In genomic region chr5:62093411-62093810, GRCh38 we compare ENCODE assay signal across 23 cellular contexts.
A peak's percentile ranks its signal among the peaks of the same experiment; 100 is the strongest.
DNase-seq lines count a peak whose midpoint lies in the region; ATAC-seq, FAIRE-seq and TF ChIP-seq lines count a peak whose summit lies in the region.
"Had no signal": no experiment of that assay in that cellular context is flagged by ENCODE, and none has a peak within 500 bp of the region (broad histone marks: within the 10 kb centered on the region; RNA-seq: fewer than 3 reads in every experiment).

No MANE protein-coding gene starts in this region.

- H3K4me1 ChIP-seq in ACC112 (ENCODE audit: control insufficient read depth, insufficient read depth, low read length, unreplicated experiment): no peaks in the 10 kb centered on the region
- peaks cover 0 to 8% (median 5%) of the 10 kb centered on the region in 3 donors for H3K4me1 ChIP-seq in esophagus squamous epithelium
- H3K4me1 ChIP-seq in HepG2 (ENCODE audit: insufficient read depth, low read length): no peaks in the 10 kb centered on the region
- H3K4me1 ChIP-seq: ascending aorta, prostate gland had no signal

- H3K4me1 Mint-ChIP-seq in HFFc6 (ENCODE audit: low read depth): 0 out of 2 replicates have a peak, but pooled peaks cover 9% of the 10 kb centered on the region
- peaks cover 4% of the 10 kb centered on the region for H3K4me1 Mint-ChIP-seq in activated T-helper 17 cell treated with anti-CD3 and anti-CD28 coated beads, Interleukin-2, amount 50 U/mL, for 72 hours
- H3K4me1 Mint-ChIP-seq in mesothelial cell of epicardium: peaks cover 10% of the 10 kb centered on the region
- peaks cover 7% of the 10 kb centered on the region for H3K4me1 Mint-ChIP-seq in T-helper 2 cell treated with Interferon-gamma antibody and Interleukin-4, amounts not matched to agents 5 μg/mL and 100 μg/mL, for 36 hours (ENCODE audit: low read depth)

- TF ChIP-seq EP300 in HepG2 (IDR thresholded peaks at IDR 0.05; ENCODE audit: low read depth in 2 of 2, low read length in 2 of 2) (no peak), HepG2 (CRISPR knock-in tag; IDR thresholded peaks at IDR 0.05; ENCODE audit: borderline replicate concordance) (no peak)

- H3K9ac ChIP-seq in HepG2 (ENCODE audit: insufficient read depth, low read depth, low read length): no peak overlapping the region

- H3K4me2 ChIP-seq in HepG2 (ENCODE audit: low read depth, low read length): no peak overlapping the region

- H3K27me3 Mint-ChIP-seq in HFFc6 (ENCODE audit: insufficient read depth): no peaks in the 10 kb centered on the region; the same call in 1 of the 2 replicates
- peaks cover 19% of the 10 kb centered on the region for H3K27me3 Mint-ChIP-seq in activated T-helper 17 cell treated with anti-CD3 and anti-CD28 coated beads, Interleukin-2, amount 50 U/mL, for 72 hours
- peaks cover 15% of the 10 kb centered on the region for H3K27me3 Mint-ChIP-seq in mesothelial cell of epicardium (ENCODE audit: low read depth)
- peaks cover 12% of the 10 kb centered on the region for H3K27me3 Mint-ChIP-seq in T-helper 2 cell treated with Interferon-gamma antibody and Interleukin-4, amounts not matched to agents 5 μg/mL and 100 μg/mL, for 36 hours (ENCODE audit: low read depth)

- WGBS in esophagus squamous epithelium, 2 donors: 20 to 26% methylated on average over 2 of the region's 2 CpGs
- 0% methylated on average over 2 of the region's 2 CpGs for WGBS in HepG2 (ENCODE audit: low lambda C conversion rate)

- H3K36me3 ChIP-seq in ACC112 (ENCODE audit: insufficient read depth, low read length) (no peaks in the 10 kb centered on the region), esophagus squamous epithelium (no peaks in the 10 kb centered on the region), HepG2 (replicated peaks in 1 of 2; ENCODE audit: control insufficient read depth in 1 of 2, insufficient read depth in 2 of 2, low read length in 2 of 2) (no peaks in the 10 kb centered on the region)
- H3K36me3 ChIP-seq: ascending aorta, prostate gland, stomach had no signal

- H2AFZ ChIP-seq in ACC112 (ENCODE audit: low read length, unreplicated experiment) (peak overlapping the region; percentile 32), HepG2 (ENCODE audit: low read length) (no peak overlapping the region)

- intact Hi-C loops in esophagus squamous epithelium (cut with DNase I): no loop called here
- intact Hi-C loops in HepG2 (cut with micrococcal nuclease; ENCODE audit: unreplicated experiment): loop anchor here (10.0 kb wide), 1 partner anchor 1259 kb away; no protein-coding TSS in a partner anchor

- TF ChIP-seq CTCF in HFFc6 (IDR thresholded peaks at IDR 0.05) (no peak), mesothelial cell of epicardium (IDR thresholded peaks at IDR 0.05; ENCODE audit: unreplicated experiment) (no peak), esophagus squamous epithelium (IDR thresholded peaks at IDR 0.05) (no peak), HepG2 (CRISPR knock-in tag; IDR thresholded peaks at IDR 0.05) (no peak)

- no peak for FAIRE-seq in HepG2 (lab: Jason Lieb, UNC)
- FAIRE-seq: endometrium, kidney had no signal

- H3K79me2 ChIP-seq in ACC112 (ENCODE audit: control insufficient read depth, insufficient read depth, low read length, unreplicated experiment): no peaks in the 10 kb centered on the region
- H3K79me2 ChIP-seq in HepG2 (ENCODE audit: insufficient read depth, low read length): no peaks in the 10 kb centered on the region

- no peaks in the 10 kb centered on the region for H3K36me3 Mint-ChIP-seq in HFFc6 (ENCODE audit: low read depth)
- no peaks in the 10 kb centered on the region for H3K36me3 Mint-ChIP-seq in activated T-helper 17 cell treated with anti-CD3 and anti-CD28 coated beads, Interleukin-2, amount 50 U/mL, for 72 hours (ENCODE audit: low read depth)
- H3K36me3 Mint-ChIP-seq in mesothelial cell of epicardium: no peaks in the 10 kb centered on the region
- no peaks in the 10 kb centered on the region for H3K36me3 Mint-ChIP-seq in T-helper 2 cell treated with Interferon-gamma antibody and Interleukin-4, amounts not matched to agents 5 μg/mL and 100 μg/mL, for 36 hours (ENCODE audit: low read depth)
- H3K36me3 Mint-ChIP-seq: CD8-positive, alpha-beta memory T cell; naive thymus-derived CD8-positive, alpha-beta T cell had no signal

- in situ Hi-C loops in HepG2 (cut with HindIII; ENCODE audit: extremely low pct_ligation_motif_present, low pct_unique_long_range_greater_than_20kb): no loop called here

- H3K27me3 ChIP-seq in ACC112 (ENCODE audit: insufficient read depth, low read length) (no peaks in the 10 kb centered on the region), esophagus squamous epithelium (no peaks in the 10 kb centered on the region), HepG2 (ENCODE audit: control insufficient read depth in 1 of 2, insufficient read depth in 2 of 2, low read length in 2 of 2) (no peaks in the 10 kb centered on the region; a peak in 1 of 5 replicates)
- H3K27me3 ChIP-seq: ascending aorta, stomach had no signal

- POLR2A ChIA-PET in HepG2 (lab: Yijun Ruan, JAX): no interaction called here

- no peak for TF ChIP-seq RAD21 in HepG2 (CRISPR knock-in tag; IDR thresholded peaks at IDR 0.05)

- H3K27ac Mint-ChIP-seq in HFFc6 (no peak overlapping the region), mesothelial cell of epicardium (peak overlapping the region; percentile 50)
- H3K27ac Mint-ChIP-seq in activated T-helper 17 cell treated with anti-CD3 and anti-CD28 coated beads, Interleukin-2, amount 50 U/mL, for 72 hours: no peak overlapping the region
- no peak overlapping the region for H3K27ac Mint-ChIP-seq in T-helper 2 cell treated with Interferon-gamma antibody and Interleukin-4, amounts not matched to agents 5 μg/mL and 100 μg/mL, for 36 hours
- H3K27ac Mint-ChIP-seq: T-helper 1 cell treated with Interleukin-12 subunit alpha and Interleukin-12 subunit beta and Interleukin-4 antibody, amounts not matched to agents 30 μg/mL and 1 μg/mL, for 36 hours had no signal

- TF ChIP-seq POLR2A in esophagus squamous epithelium (IDR thresholded peaks at IDR 0.05): no peak
- no peak for TF ChIP-seq POLR2A in HepG2 (IDR thresholded peaks at IDR 0.05; ENCODE audit: insufficient read depth in 1 of 2, low read depth in 2 of 2, low read length in 2 of 2)

- no peak for ATAC-seq in activated T-helper 17 cell treated with anti-CD3 and anti-CD28 coated beads, Interleukin-2, amount 50 U/mL, for 72 hours (replicated peaks)
- ATAC-seq in GM19455 (IDR thresholded peaks at IDR 0.05; ENCODE audit: unreplicated experiment) (no peak), HepG2 (no peak)
- ATAC-seq: naive thymus-derived CD8-positive, alpha-beta T cell had no signal

- no peaks in the 10 kb centered on the region for H3K9me3 ChIP-seq in esophagus squamous epithelium
- H3K9me3 ChIP-seq in HepG2 (ENCODE audit: low read length): no peaks in the 10 kb centered on the region
- H3K9me3 ChIP-seq: ascending aorta, prostate gland, stomach had no signal

- H3K9me3 Mint-ChIP-seq in HFFc6: no peaks in the 10 kb centered on the region
- H3K9me3 Mint-ChIP-seq in activated T-helper 17 cell treated with anti-CD3 and anti-CD28 coated beads, Interleukin-2, amount 50 U/mL, for 72 hours: no peaks in the 10 kb centered on the region
- H3K9me3 Mint-ChIP-seq in mesothelial cell of epicardium: no peaks in the 10 kb centered on the region
- H3K9me3 Mint-ChIP-seq in T-helper 2 cell treated with Interferon-gamma antibody and Interleukin-4, amounts not matched to agents 5 μg/mL and 100 μg/mL, for 36 hours: no peaks in the 10 kb centered on the region
- H3K9me3 Mint-ChIP-seq: T-helper 1 cell treated with Interleukin-12 subunit alpha and Interleukin-12 subunit beta and Interleukin-4 antibody, amounts not matched to agents 30 μg/mL and 1 μg/mL, for 36 hours had no signal

- H3K4me3 Mint-ChIP-seq in HFFc6 (peak overlapping the region; percentile 58), mesothelial cell of epicardium (no peak overlapping the region)
- peak overlapping the region; percentile 61 for H3K4me3 Mint-ChIP-seq in activated T-helper 17 cell treated with anti-CD3 and anti-CD28 coated beads, Interleukin-2, amount 50 U/mL, for 72 hours
- H3K4me3 Mint-ChIP-seq in T-helper 2 cell treated with Interferon-gamma antibody and Interleukin-4, amounts not matched to agents 5 μg/mL and 100 μg/mL, for 36 hours: no peak overlapping the region
- H3K4me3 Mint-ChIP-seq: T-helper 1 cell treated with Interleukin-12 subunit alpha and Interleukin-12 subunit beta and Interleukin-4 antibody, amounts not matched to agents 30 μg/mL and 1 μg/mL, for 36 hours had no signal

- DNase-seq in HFFc6 (no peak), mesothelial cell of epicardium (ENCODE audit: low spot score in 2 of 2, unreplicated experiment in 2 of 2) (no peak), esophagus squamous epithelium (lab: John Stamatoyannopoulos, UW) (no peak), HepG2 (ENCODE audit: low spot score) (no peak)
- no peak for DNase-seq in T-helper 2 cell treated with Interferon-gamma antibody and Interleukin-4, amounts not matched to agents 5 μg/mL and 100 μg/mL, for 36 hours (ENCODE audit: low spot score)
- DNase-seq: activated CD4-positive, alpha-beta T cell treated with anti-CD3 and anti-CD28 coated beads, Interleukin-2, amount 50 U/mL, for 48 hours; activated naive CD4-positive, alpha-beta T cell treated with Interleukin-2 at 50 U/mL for 16 hours; activated T-cell treated with anti-CD3 and anti-CD28 coated beads for 4 hours; CD8-positive, alpha-beta memory T cell; foreskin melanocyte; Kasumi-1; kidney; naive thymus-derived CD8-positive, alpha-beta T cell; stimulated activated CD4-positive, alpha-beta T cell treated with anti-CD3 and anti-CD28 coated beads, Interleukin-4, amount 100 ng/mL, for 1 hour; stomach had no signal

- BruUV-seq in HepG2 (replicated peaks; lab: Mats Ljungman, UMichigan): no TSS peak

- CTCF ChIA-PET in HepG2 (lab: Yijun Ruan, JAX; ENCODE audit: low intra/inter-chr PET ratio, low total read pairs): no interaction called here

- H3K27ac ChIP-seq in ACC112 (ENCODE audit: low read depth, low read length) (no peak overlapping the region), esophagus squamous epithelium (no peak overlapping the region), HepG2 (ENCODE audit: extremely low read length, insufficient read depth, low read length) (no peak overlapping the region)
- H3K27ac ChIP-seq: ascending aorta, prostate gland, skin epidermis, stomach had no signal

- H3K4me3 ChIP-seq in ACC112 (ENCODE audit: low read depth, low read length) (peak overlapping the region; percentile 59), esophagus squamous epithelium (peak overlapping the region in 1 of 4 donors; percentile 39), HepG2 (replicated peaks in 1 of 3; ENCODE audit: insufficient read depth in 1 of 3, low read depth in 2 of 3, low read length in 3 of 3) (no peak overlapping the region)
- H3K4me3 ChIP-seq: prostate gland, skin epidermis, stomach had no signal

- H4K20me1 ChIP-seq in HepG2 (ENCODE audit: insufficient read depth, low read length): no peaks in the 10 kb centered on the region

TF ChIP-seq in HepG2, 621 proteins besides CTCF, POLR2A, EP300 and RAD21 (continues in another document):
- TF ChIP-seq HNF4G (IDR thresholded peaks at IDR 0.05; ENCODE audit: borderline replicate concordance, low read depth, low read length): no peak
- no peak for TF ChIP-seq HNF4G (CRISPR knock-in tag; IDR thresholded peaks at IDR 0.05; ENCODE audit: borderline replicate concordance, low read depth)
- TF ChIP-seq GATAD2A (CRISPR knock-in tag; IDR thresholded peaks at IDR 0.05): no peak
- TF ChIP-seq ZNF143 (CRISPR knock-in tag; IDR thresholded peaks at IDR 0.05): no peak

Comparison
In these comparisons a context has a peak if more than half of its experiments do, and no peak if none do; other contexts are left out.
1. H3K4me3 Mint-ChIP-seq: peak in HFFc6 (single experiment) and activated T-helper 17 cell treated with anti-CD3 and anti-CD28 coated beads, Interleukin-2, amount 50 U/mL, for 72 hours (single experiment); none in mesothelial cell of epicardium (single experiment) and T-helper 2 cell treated with Interferon-gamma antibody and Interleukin-4, amounts not matched to agents 5 μg/mL and 100 μg/mL, for 36 hours (single experiment).